ENCODE assay signal across 12 cellular contexts in the genomic region with DNA sequence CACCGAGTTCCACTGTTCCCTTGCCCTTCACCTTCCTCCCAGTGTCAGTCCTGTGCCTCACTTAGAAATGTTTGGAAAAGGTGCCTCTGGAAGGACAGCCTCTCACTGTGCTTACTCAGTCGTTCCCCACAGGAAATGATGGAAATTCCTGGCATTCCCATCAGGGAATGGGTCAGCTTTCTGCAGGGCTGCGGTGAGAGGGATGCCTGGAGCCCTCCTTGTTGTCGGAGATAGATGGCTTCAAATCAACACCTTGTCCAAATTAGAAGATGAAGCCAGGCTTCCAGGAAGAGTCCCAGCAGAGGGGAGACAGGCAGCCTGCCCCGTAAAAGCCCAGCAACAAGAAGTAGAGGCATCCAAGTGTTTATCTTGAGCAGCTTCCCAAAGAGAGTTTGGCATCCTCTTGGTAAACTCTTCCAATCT. TPM values are rescaled to one million over a fixed set of nuclear protein-coding genes. Genes with fewer than 3 reads are reported as not detected.
DNase-seq lines count a peak whose midpoint lies in the region; ATAC-seq, FAIRE-seq and TF ChIP-seq lines count a peak whose summit lies in the region.
"Had no signal": no experiment of that assay in that cellular context is flagged by ENCODE, and none has a peak within 500 bp of the region (broad histone marks: within the 10 kb centered on the region; RNA-seq: fewer than 3 reads in every experiment).

No MANE protein-coding gene starts in this region.

- H3K27me3 Mint-ChIP-seq in astrocyte (ENCODE audit: low read depth, unreplicated experiment) = no peaks in the 10 kb centered on the region

- no peaks in the 10 kb centered on the region for H3K36me3 ChIP-seq in astrocyte (ENCODE audit: insufficient read depth, low read length)
- no peaks in the 10 kb centered on the region for H3K36me3 ChIP-seq in left ventricle myocardium inferior
- no peaks in the 10 kb centered on the region for H3K36me3 ChIP-seq in sigmoid colon

- H3K27ac Mint-ChIP-seq in astrocyte (ENCODE audit: unreplicated experiment) = peak overlapping the region; percentile 60
- H3K27ac Mint-ChIP-seq: stimulated activated naive B cell treated with anti-CD40 and anti-IgM and Interleukin-4, amounts not matched to agents 10 μg/mL and 1 μg/mL and 100 μg/mL, for 72 hours had no signal

- H3K27me3 ChIP-seq in astrocyte (ENCODE audit: insufficient read depth, low read length) (no peaks in the 10 kb centered on the region), left ventricle myocardium inferior (ENCODE audit: low read depth) (peaks cover 26% of the 10 kb centered on the region), sigmoid colon (no peaks in the 10 kb centered on the region)

- H3K27ac ChIP-seq in astrocyte (ENCODE audit: low read depth, low read length) (peak overlapping the region; percentile 68), left ventricle myocardium inferior (replicated peaks) (peak overlapping the region; percentile 58), sigmoid colon (peak overlapping the region; percentile 48 to 73 (median 68))

- no peak for TF ChIP-seq CTCF in astrocyte (IDR thresholded peaks at IDR 0.05; ENCODE audit: insufficient read depth, low read depth, low read length)
- no peak for TF ChIP-seq CTCF in left ventricle myocardium inferior (IDR thresholded peaks at IDR 0.05; ENCODE audit: borderline replicate concordance)
- TF ChIP-seq CTCF in sigmoid colon (IDR thresholded peaks at IDR 0.05) = no peak

- no peak overlapping the region for H2AFZ ChIP-seq in astrocyte (ENCODE audit: low read depth, low read length)

- no peak for TF ChIP-seq EP300 in sigmoid colon (IDR thresholded peaks at IDR 0.05)

- H3K4me1 ChIP-seq in astrocyte (ENCODE audit: insufficient read depth, low read length) (peaks cover 42% of the 10 kb centered on the region), left ventricle myocardium inferior (peaks cover 25% of the 10 kb centered on the region), sigmoid colon (peaks cover 0 to 61% (median 40%) of the 10 kb centered on the region in 4 donors)

- H3K9me3 Mint-ChIP-seq in astrocyte (ENCODE audit: unreplicated experiment) = no peaks in the 10 kb centered on the region
- H3K9me3 Mint-ChIP-seq: stimulated activated naive B cell treated with anti-CD40 and anti-IgM and Interleukin-4, amounts not matched to agents 10 μg/mL and 1 μg/mL and 100 μg/mL, for 72 hours had no signal

- ATAC-seq in GM18858 (IDR thresholded peaks at IDR 0.05; ENCODE audit: unreplicated experiment) = no peak
- no peak for ATAC-seq in GM18861 (IDR thresholded peaks at IDR 0.05; ENCODE audit: unreplicated experiment)
- ATAC-seq: stimulated activated naive B cell treated with anti-CD40 and anti-IgM and Interleukin-4, amounts not matched to agents 10 μg/mL and 1 μg/mL and 100 μg/mL, for 72 hours had no signal

- DNase-seq in H4 (ENCODE audit: low spot score) = peak; percentile 71
- DNase-seq in astrocyte (ENCODE audit: low read depth) = peak; percentile 93
- no peak for DNase-seq in left ventricle myocardium inferior
- peak; percentile 68 for DNase-seq in sigmoid colon
- DNase-seq in GDM1 (lab: John Stamatoyannopoulos, UW) = no peak
- DNase-seq in stimulated activated CD4-positive, alpha-beta T cell treated with anti-CD3 and anti-CD28 coated beads, Interleukin-4, amount 100 ng/mL, for 1 hour = no peak
- DNase-seq: DMS53; posterior cingulate gyrus; stimulated activated naive B cell treated with anti-CD40 and anti-IgM and Interleukin-4, amounts not matched to agents 10 μg/mL and 1 μg/mL and 100 μg/mL, for 72 hours had no signal

- H3K9me3 ChIP-seq in astrocyte (ENCODE audit: insufficient read depth, low read depth, low read length) (no peaks in the 10 kb centered on the region), left ventricle myocardium inferior (replicated peaks) (no peaks in the 10 kb centered on the region), sigmoid colon (no peaks in the 10 kb centered on the region)

- no peaks in the 10 kb centered on the region for H4K20me1 ChIP-seq in astrocyte (ENCODE audit: insufficient read depth, low read length)

- TF ChIP-seq POLR2A in sigmoid colon (IDR thresholded peaks at IDR 0.05) = no peak

- H3K4me2 ChIP-seq in astrocyte (ENCODE audit: low read length) = peak overlapping the region; percentile 64

- peaks cover 58% of the 10 kb centered on the region for H3K4me1 Mint-ChIP-seq in astrocyte (ENCODE audit: low read depth, unreplicated experiment)
- H3K4me1 Mint-ChIP-seq: stimulated activated naive B cell treated with anti-CD40 and anti-IgM and Interleukin-4, amounts not matched to agents 10 μg/mL and 1 μg/mL and 100 μg/mL, for 72 hours had no signal

- 57 to 58% methylated on average over 5 of the region's 5 CpGs for WGBS in sigmoid colon, 2 donors

- peak overlapping the region; percentile 35 for H3K9ac ChIP-seq in astrocyte (ENCODE audit: low read length)

- FAIRE-seq in astrocyte (lab: Jason Lieb, UNC) = peak; percentile 87

- H3K4me3 ChIP-seq in astrocyte (ENCODE audit: insufficient read depth, low read depth, low read length) (no peak overlapping the region), left ventricle myocardium inferior (no peak overlapping the region), sigmoid colon (no peak overlapping the region)

- intact Hi-C loops in left ventricle myocardium inferior (cut with micrococcal nuclease) (no loop called here), sigmoid colon (cut with DNase I) (no loop called here)

- H3K36me3 Mint-ChIP-seq in astrocyte (ENCODE audit: low read depth, unreplicated experiment) = peaks cover 3% of the 10 kb centered on the region
- H3K36me3 Mint-ChIP-seq: stimulated activated naive B cell treated with anti-CD40 and anti-IgM and Interleukin-4, amounts not matched to agents 10 μg/mL and 1 μg/mL and 100 μg/mL, for 72 hours had no signal

- no peaks in the 10 kb centered on the region for H3K79me2 ChIP-seq in astrocyte (ENCODE audit: insufficient read depth, low read length)

- H3K4me3 Mint-ChIP-seq in astrocyte (ENCODE audit: unreplicated experiment) = peak overlapping the region; percentile 42
- H3K4me3 Mint-ChIP-seq: stimulated activated naive B cell treated with anti-CD40 and anti-IgM and Interleukin-4, amounts not matched to agents 10 μg/mL and 1 μg/mL and 100 μg/mL, for 72 hours had no signal

RNA-seq across cellular contexts. Expression of a gene that starts 25.3 kb away (rescaled TPM):
- total RNA-seq in H4 (2014; rRNA removed; shearing (Covaris generic)) = 41.9 and 49.4 TPM in 2 replicates
- total RNA-seq in astrocyte (11.6 and 13.2 TPM in 2 replicates), left ventricle myocardium inferior (7.3 TPM), sigmoid colon (10 to 100 TPM; 15.9 to 24.7 (median 19.0) TPM)
- 1 to 10 TPM in 2 of 3 donors, under 1 TPM in 1; 0.69 to 4.2 (median 2.4) TPM for polyA plus RNA-seq in sigmoid colon
- total RNA-seq: T-helper 2 cell treated with Interferon-gamma antibody and Interleukin-4, amounts not matched to agents 100 ng/mL and 5 ng/mL, for 36 hours had no signal

Comparison
In these comparisons a context has a peak if more than half of its experiments do, and no peak if none do; other contexts are left out.
1. DNase-seq: peak in H4 (single experiment), astrocyte (single experiment) and sigmoid colon (single experiment); none in left ventricle myocardium inferior (single experiment), GDM1 (single experiment) and stimulated activated CD4-positive, alpha-beta T cell treated with anti-CD3 and anti-CD28 coated beads, Interleukin-4, amount 100 ng/mL, for 1 hour (single experiment).
2. Peak in every context shown above with its lines, with median percentiles within 50 percentile points of each other: H3K27ac ChIP-seq.